In the genomic region with DNA sequence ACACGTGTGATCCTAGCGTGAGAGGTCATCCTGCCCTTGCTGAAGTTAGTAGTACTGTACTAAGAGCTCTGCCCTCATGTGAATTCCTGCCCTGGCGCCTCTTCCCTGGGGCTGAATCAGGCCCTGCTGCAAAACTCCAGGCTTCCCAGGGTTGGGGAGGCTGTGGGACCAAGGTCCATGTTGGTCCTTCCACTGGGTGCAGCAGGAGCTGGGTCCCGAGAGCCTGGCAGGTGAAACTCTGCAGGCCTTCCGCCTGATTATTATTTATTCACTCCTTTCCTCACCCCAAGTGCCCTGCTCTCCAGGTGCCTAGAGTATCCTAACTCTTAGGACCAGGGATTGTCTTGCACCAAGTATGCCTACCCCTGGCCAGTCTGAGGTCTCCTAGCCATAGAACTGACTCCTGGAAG, we compare ENCODE assay signal across 2 cellular contexts.
TF ChIP-seq lines count a peak whose summit lies in the region.

No MANE protein-coding gene starts in this region.

TF ChIP-seq in WTC11, 78 proteins besides CTCF, POLR2A, EP300 and RAD21:
- no peak for TF ChIP-seq ZNF416 (CRISPR knock-in tag; IDR thresholded peaks at IDR 0.05)
- no peak for TF ChIP-seq PREB (CRISPR knock-in tag; IDR thresholded peaks at IDR 0.05; ENCODE audit: borderline replicate concordance)
- TF ChIP-seq GABPB1 (CRISPR knock-in tag; IDR thresholded peaks at IDR 0.05): 0 out of 2 replicates have a peak, but pooled peaks have one; percentile 18
- TF ChIP-seq ZNF317 (CRISPR knock-in tag; IDR thresholded peaks at IDR 0.05; ENCODE audit: borderline replicate concordance, low read depth): no peak
- no peak for TF ChIP-seq AR (CRISPR knock-in tag; IDR thresholded peaks at IDR 0.05)
- TF ChIP-seq NFE2L1 (CRISPR knock-in tag; IDR thresholded peaks at IDR 0.05): no peak
- no peak for TF ChIP-seq ZNF423 (CRISPR knock-in tag; IDR thresholded peaks at IDR 0.05)
- TF ChIP-seq ESRRA (CRISPR knock-in tag; IDR thresholded peaks at IDR 0.05; ENCODE audit: borderline replicate concordance): no peak
- no peak for TF ChIP-seq KAT7 (CRISPR knock-in tag; IDR thresholded peaks at IDR 0.05; ENCODE audit: borderline replicate concordance)

TF ChIP-seq in liver, 16 proteins besides CTCF, POLR2A, EP300 and RAD21:
- TF ChIP-seq JUND (IDR thresholded peaks at IDR 0.05) (no peak), HNF4A (conservative IDR thresholded peaks at IDR 0.05) (peak in 1 of 2 donors; percentile 38), ATF3 (IDR thresholded peaks at IDR 0.05) (no peak), HNF4G (IDR thresholded peaks at IDR 0.05) (peak; percentile 25)
- TF ChIP-seq, protein P1, sequence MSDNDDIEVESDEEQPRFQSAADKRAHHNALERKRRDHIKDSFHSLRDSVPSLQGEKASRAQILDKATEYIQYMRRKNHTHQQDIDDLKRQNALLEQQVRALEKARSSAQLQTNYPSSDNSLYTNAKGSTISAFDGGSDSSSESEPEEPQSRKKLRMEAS (IDR thresholded peaks at IDR 0.05): no peak
- TF ChIP-seq, protein P2, sequence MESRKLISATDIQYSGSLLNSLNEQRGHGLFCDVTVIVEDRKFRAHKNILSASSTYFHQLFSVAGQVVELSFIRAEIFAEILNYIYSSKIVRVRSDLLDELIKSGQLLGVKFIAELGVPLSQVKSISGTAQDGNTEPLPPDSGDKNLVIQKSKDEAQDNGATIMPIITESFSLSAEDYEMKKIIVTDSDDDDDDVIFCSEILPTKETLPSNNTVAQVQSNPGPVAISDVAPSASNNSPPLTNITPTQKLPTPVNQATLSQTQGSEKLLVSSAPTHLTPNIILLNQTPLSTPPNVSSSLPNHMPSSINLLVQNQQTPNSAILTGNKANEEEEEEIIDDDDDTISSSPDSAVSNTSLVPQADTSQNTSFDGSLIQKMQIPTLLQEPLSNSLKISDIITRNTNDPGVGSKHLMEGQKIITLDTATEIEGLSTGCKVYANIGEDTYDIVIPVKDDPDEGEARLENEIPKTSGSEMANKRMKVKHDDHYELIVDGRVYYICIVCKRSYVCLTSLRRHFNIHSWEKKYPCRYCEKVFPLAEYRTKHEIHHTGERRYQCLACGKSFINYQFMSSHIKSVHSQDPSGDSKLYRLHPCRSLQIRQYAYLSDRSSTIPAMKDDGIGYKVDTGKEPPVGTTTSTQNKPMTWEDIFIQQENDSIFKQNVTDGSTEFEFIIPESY (IDR thresholded peaks at IDR 0.05): no peak
